ENCODE assay signal across 9 cellular contexts in genomic region chr12:59780605-59781135, GRCh38.
DNase-seq lines count a peak whose midpoint lies in the region; ATAC-seq and TF ChIP-seq lines count a peak whose summit lies in the region.
"Had no signal": no experiment of that assay in that cellular context is flagged by ENCODE, and none has a peak within 500 bp of the region (broad histone marks: within the 10 kb centered on the region; RNA-seq: fewer than 3 reads in every experiment).

No MANE protein-coding gene starts in this region.

- H3K36me3 Mint-ChIP-seq in stimulated activated memory B cell treated with anti-CD40 and anti-IgM and Interleukin-4, amounts not matched to agents 10 μg/mL and 1 μg/mL and 100 μg/mL, for 72 hours: peaks cover 6% of the 10 kb centered on the region
- H3K36me3 Mint-ChIP-seq in T-helper 17 cell (ENCODE audit: low read depth): peaks cover 7% of the 10 kb centered on the region

- H3K27ac ChIP-seq in hepatocyte: no peak overlapping the region
- H3K27ac ChIP-seq: SJCRH30 had no signal

- H3K27ac Mint-ChIP-seq in stimulated activated memory B cell treated with anti-CD40 and anti-IgM and Interleukin-4, amounts not matched to agents 10 μg/mL and 1 μg/mL and 100 μg/mL, for 72 hours: no peak overlapping the region
- no peak overlapping the region for H3K27ac Mint-ChIP-seq in T-helper 17 cell

- H3K36me3 ChIP-seq in hepatocyte (replicated peaks; ENCODE audit: insufficient read depth, low read depth): no peaks in the 10 kb centered on the region
- H3K36me3 ChIP-seq: SJCRH30 had no signal

- ATAC-seq in GM21576 (IDR thresholded peaks at IDR 0.05; ENCODE audit: unreplicated experiment) (peak; percentile 50), T-helper 17 cell (no peak)
- ATAC-seq in stimulated activated memory B cell treated with anti-CD40 and anti-IgM and Interleukin-4, amounts not matched to agents 10 μg/mL and 1 μg/mL and 100 μg/mL, for 72 hours: no peak

- POLR2A ChIA-PET in HEK293T (lab: Yijun Ruan, JAX): no interaction called here

- H3K4me1 Mint-ChIP-seq in stimulated activated memory B cell treated with anti-CD40 and anti-IgM and Interleukin-4, amounts not matched to agents 10 μg/mL and 1 μg/mL and 100 μg/mL, for 72 hours: no peaks in the 10 kb centered on the region
- H3K4me1 Mint-ChIP-seq in T-helper 17 cell: no peaks in the 10 kb centered on the region

- H3K4me1 ChIP-seq in hepatocyte (ENCODE audit: insufficient read depth): no peaks in the 10 kb centered on the region
- H3K4me1 ChIP-seq: SJCRH30 had no signal

- H3K27me3 ChIP-seq in hepatocyte: no peaks in the 10 kb centered on the region
- H3K27me3 ChIP-seq: SJCRH30 had no signal

- H4K20me1 ChIP-seq in hepatocyte (ENCODE audit: insufficient read depth, poor library complexity, severe bottlenecking): no peaks in the 10 kb centered on the region

- no peak overlapping the region for H3K4me2 ChIP-seq in hepatocyte

- H3K4me3 Mint-ChIP-seq in stimulated activated memory B cell treated with anti-CD40 and anti-IgM and Interleukin-4, amounts not matched to agents 10 μg/mL and 1 μg/mL and 100 μg/mL, for 72 hours: no peak overlapping the region
- no peak overlapping the region for H3K4me3 Mint-ChIP-seq in T-helper 17 cell

- H3K9me3 ChIP-seq in hepatocyte (ENCODE audit: low read depth): no peaks in the 10 kb centered on the region
- no peaks in the 10 kb centered on the region for H3K9me3 ChIP-seq in T-helper 17 cell (ENCODE audit: control insufficient read depth, low read length, poor library complexity, severe bottlenecking)
- H3K9me3 ChIP-seq: SJCRH30 had no signal

- H3K79me2 ChIP-seq in hepatocyte: no peaks in the 10 kb centered on the region

- H2AFZ ChIP-seq in hepatocyte: no peak overlapping the region

- H3K27me3 Mint-ChIP-seq in stimulated activated memory B cell treated with anti-CD40 and anti-IgM and Interleukin-4, amounts not matched to agents 10 μg/mL and 1 μg/mL and 100 μg/mL, for 72 hours: no peaks in the 10 kb centered on the region
- no peaks in the 10 kb centered on the region for H3K27me3 Mint-ChIP-seq in T-helper 17 cell

- no peaks in the 10 kb centered on the region for H3K9me2 ChIP-seq in hepatocyte (replicated peaks; ENCODE audit: insufficient read depth)

- WGBS in hepatocyte (ENCODE audit: low lambda C conversion rate, missing lambda C conversion rate): 76% methylated on average over 3 of the region's 3 CpGs

- H3K9me3 Mint-ChIP-seq in stimulated activated memory B cell treated with anti-CD40 and anti-IgM and Interleukin-4, amounts not matched to agents 10 μg/mL and 1 μg/mL and 100 μg/mL, for 72 hours: no peaks in the 10 kb centered on the region

- CTCF ChIA-PET in HEK293T (lab: Yijun Ruan, JAX): no interaction called here

- TF ChIP-seq CTCF in hepatocyte (IDR thresholded peaks at IDR 0.05; ENCODE audit: poor library complexity): peak; percentile 34

- no peak overlapping the region for H3K4me3 ChIP-seq in hepatocyte
- H3K4me3 ChIP-seq: SJCRH30 had no signal

- peak; percentile 22 for DNase-seq in AG08395 (ENCODE audit: low spot score)
- peak; percentile 5 for DNase-seq in SHP77 treated with DMSO at 0.1 percent for 48 hours (lab: John Stamatoyannopoulos, UW)
- DNase-seq in hepatocyte (ENCODE audit: low spot score): peak; percentile 21
- no peak for DNase-seq in HEK293T (ENCODE audit: extremely low spot score)
- DNase-seq in activated CD4-positive, alpha-beta T cell treated with anti-CD3 and anti-CD28 coated beads for 1 hour: no peak
- DNase-seq in T-helper 17 cell: no peak

TF ChIP-seq in HEK293T, 16 proteins besides CTCF, POLR2A, EP300 and RAD21:
- no peak for TF ChIP-seq PKNOX1 (IDR thresholded peaks at IDR 0.05)
- no peak for TF ChIP-seq LEF1 (IDR thresholded peaks at IDR 0.05; ENCODE audit: borderline replicate concordance)
- TF ChIP-seq SUZ12 (IDR thresholded peaks at IDR 0.05): no peak
- TF ChIP-seq FOXA1 (IDR thresholded peaks at IDR 0.05): no peak
- TF ChIP-seq FOXM1 (IDR thresholded peaks at IDR 0.05; ENCODE audit: borderline replicate concordance): no peak
- TF ChIP-seq TARDBP (IDR thresholded peaks at IDR 0.05): no peak
- TF ChIP-seq L3MBTL2 (conservative IDR thresholded peaks at IDR 0.05): no peak
- TF ChIP-seq ARNT (IDR thresholded peaks at IDR 0.05): no peak
- no peak for TF ChIP-seq ELF4 (IDR thresholded peaks at IDR 0.05)
- TF ChIP-seq NFRKB (IDR thresholded peaks at IDR 0.05): no peak
- no peak for TF ChIP-seq BHLHE40 (IDR thresholded peaks at IDR 0.05; ENCODE audit: borderline replicate concordance)
- no peak for TF ChIP-seq ZNF384 (IDR thresholded peaks at IDR 0.05)

Comparison
In these comparisons a context has a peak if more than half of its experiments do, and no peak if none do; other contexts are left out.
1. DNase-seq: peak in AG08395 (single experiment), SHP77 treated with DMSO at 0.1 percent for 48 hours (single experiment) and hepatocyte (single experiment); none in HEK293T (single experiment), activated CD4-positive, alpha-beta T cell treated with anti-CD3 and anti-CD28 coated beads for 1 hour (single experiment) and T-helper 17 cell (0 of 3).